ENCODE assay signal across 8 cellular contexts in the genomic region with DNA sequence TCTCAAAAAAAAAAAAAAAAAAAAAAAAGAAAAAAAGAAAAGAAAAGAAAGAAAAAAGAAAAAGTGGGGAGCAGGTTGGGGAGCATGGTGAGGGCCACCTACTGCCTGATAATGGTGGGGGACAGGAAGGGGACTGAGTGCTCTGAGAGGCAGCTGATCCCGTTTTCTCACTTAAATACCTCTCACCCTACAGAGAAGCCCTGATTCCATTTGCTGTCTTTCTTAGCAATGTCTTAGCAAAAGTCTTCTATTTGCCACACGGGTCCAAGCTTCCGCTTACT. TPM values are rescaled to one million over a fixed set of nuclear protein-coding genes. Genes with fewer than 3 reads are reported as not detected.
DNase-seq lines count a peak whose midpoint lies in the region; ATAC-seq and TF ChIP-seq lines count a peak whose summit lies in the region.

No MANE protein-coding gene starts in this region.

- no peak for TF ChIP-seq CTCF in H9 (conservative IDR thresholded peaks at IDR 0.05)
- no peak for TF ChIP-seq CTCF in right atrium auricular region (IDR thresholded peaks at IDR 0.05)

- no peaks in the 10 kb centered on the region for H3K9me3 Mint-ChIP-seq in H9
- H3K9me3 Mint-ChIP-seq in activated CD4-positive, alpha-beta memory T cell treated with anti-CD3 and anti-CD28 coated beads for 36 hours, result no peaks in the 10 kb centered on the region

- peak overlapping the region; percentile 58 for H3K4me2 ChIP-seq in H9 (ENCODE audit: insufficient read depth, insufficient read length, low read length)

- H4K91ac ChIP-seq in H9 (ENCODE audit: insufficient read length, low read depth, low read length), result no peak overlapping the region

- peaks cover 8 to 19% of the 10 kb centered on the region in 2 experiments for H3K4me1 Mint-ChIP-seq in H9
- H3K4me1 Mint-ChIP-seq in activated CD4-positive, alpha-beta memory T cell treated with anti-CD3 and anti-CD28 coated beads for 36 hours (ENCODE audit: low read depth), result peaks cover 34% of the 10 kb centered on the region

- H3K27ac ChIP-seq in H9 (ENCODE audit: insufficient read length, low read depth, low read length), result no peak overlapping the region
- H3K27ac ChIP-seq in right atrium auricular region, result peak overlapping the region; percentile 93 to 97
- H3K27ac ChIP-seq in skin epidermis, result peak overlapping the region in 20 of 21 experiments; percentile 72 to 98 (median 94)

- no peak overlapping the region for H2AK5ac ChIP-seq in H9 (ENCODE audit: insufficient read length, low read length)

- no peaks in the 10 kb centered on the region for H3K9me3 ChIP-seq in H9 (ENCODE audit: control insufficient read depth, low read depth, low read length)
- H3K9me3 ChIP-seq in right atrium auricular region, result no peaks in the 10 kb centered on the region

- H4K5ac ChIP-seq in H9 (ENCODE audit: insufficient read length, low read depth, low read length), result no peak overlapping the region

- no peaks in the 10 kb centered on the region for H3K27me3 ChIP-seq in H9 (ENCODE audit: insufficient read depth, low read length)
- H3K27me3 ChIP-seq in right atrium auricular region, result no peaks in the 10 kb centered on the region

- no CpG with 5 or more reads among the region's 3 CpGs for WGBS in H9 (ENCODE audit: extremely low coverage, insufficient read length, low lambda C conversion rate)

- no peak overlapping the region for H2BK120ac ChIP-seq in H9 (ENCODE audit: low read depth, low read length, poor library complexity, severe bottlenecking)

- H2BK12ac ChIP-seq in H9 (ENCODE audit: insufficient read length, low read depth, low read length), result no peak overlapping the region

- H3K27me3 Mint-ChIP-seq in H9 (ENCODE audit: low read depth), result peaks cover 8% of the 10 kb centered on the region
- H3K27me3 Mint-ChIP-seq in activated CD4-positive, alpha-beta memory T cell treated with anti-CD3 and anti-CD28 coated beads for 36 hours, result no peaks in the 10 kb centered on the region

- POLR2A ChIA-PET in activated CD4-positive, alpha-beta memory T cell treated with anti-CD3 and anti-CD28 coated beads for 36 hours (lab: Charles Lee), result interaction anchor here (1.0 to 1.3 kb wide), 3 partner anchors 11 to 42 kb away, joined by 3 to 6 read pairs (median 4); no protein-coding TSS in a partner anchor

- H3K4ac ChIP-seq in H9 (ENCODE audit: low read depth, low read length), result no peak overlapping the region

- H2BK15ac ChIP-seq in H9 (ENCODE audit: low read depth, low read length), result no peak overlapping the region

- H3K9ac ChIP-seq in H9 (ENCODE audit: extremely low read depth, insufficient read length, low read length), result no peak overlapping the region

- H3K79me2 ChIP-seq in H9 (ENCODE audit: insufficient read depth, low read length), result no peaks in the 10 kb centered on the region

- H3K27ac Mint-ChIP-seq in H9, result no peak overlapping the region
- H3K27ac Mint-ChIP-seq in activated CD4-positive, alpha-beta memory T cell treated with anti-CD3 and anti-CD28 coated beads for 36 hours, result peak overlapping the region; percentile 87

- no peak overlapping the region for H2BK5ac ChIP-seq in H9 (ENCODE audit: insufficient read length, low read length)

- no peaks in the 10 kb centered on the region for H3K36me3 Mint-ChIP-seq in H9 (ENCODE audit: insufficient read depth in 1 of 3, low read depth in 3 of 3)
- H3K36me3 Mint-ChIP-seq in activated CD4-positive, alpha-beta memory T cell treated with anti-CD3 and anti-CD28 coated beads for 36 hours, result no peaks in the 10 kb centered on the region

- H2BK20ac ChIP-seq in H9 (ENCODE audit: low read depth, low read length, poor library complexity, severe bottlenecking), result no peak overlapping the region

- H3T11ph ChIP-seq in H9 (ENCODE audit: low read length), result no peak overlapping the region

- H3K4me3 ChIP-seq in right atrium auricular region (peak overlapping the region in 1 of 2 donors; percentile 63), skin epidermis (peak overlapping the region; percentile 46 to 65 (median 53))

- H3K4me3 Mint-ChIP-seq in H9, result peak overlapping the region; percentile 85 to 88
- H3K4me3 Mint-ChIP-seq in activated CD4-positive, alpha-beta memory T cell treated with anti-CD3 and anti-CD28 coated beads for 36 hours, result peak overlapping the region; percentile 85

- DNase-seq in H9, result no peak
- no peak for DNase-seq in activated CD4-positive, alpha-beta memory T cell treated with anti-CD3 and anti-CD28 coated beads for 36 hours
- no peak for DNase-seq in right atrium auricular region (ENCODE audit: low spot score)
- DNase-seq in NCI-H128 (lab: John Stamatoyannopoulos, UW; ENCODE audit: unreplicated experiment), result no peak
- DNase-seq in EL, result no peak
- DNase-seq in AG08395 (ENCODE audit: low spot score), result no peak

- H3K23ac ChIP-seq in H9 (ENCODE audit: insufficient read length, low read depth, low read length), result no peak overlapping the region

- ATAC-seq in HG02938 (IDR thresholded peaks at IDR 0.05; ENCODE audit: unreplicated experiment), result no peak

- no peak overlapping the region for H4K8ac ChIP-seq in H9 (replicated peaks; ENCODE audit: insufficient read length, low read depth, low read length)

- no peak overlapping the region for H3K14ac ChIP-seq in H9 (ENCODE audit: insufficient read depth, low read length)

- no peaks in the 10 kb centered on the region for H4K20me1 ChIP-seq in H9 (ENCODE audit: control insufficient read depth, insufficient read depth, insufficient read length)

- H3K56ac ChIP-seq in H9 (ENCODE audit: insufficient read length, low read depth, low read length), result no peak overlapping the region

- H3K23me2 ChIP-seq in H9 (ENCODE audit: insufficient read length, low read depth, low read length, poor library complexity, severe bottlenecking), result peaks cover 4% of the 10 kb centered on the region

- no peaks in the 10 kb centered on the region for H3K4me1 ChIP-seq in H9 (ENCODE audit: insufficient read depth, low read length)
- peaks cover 0 to 49% of the 10 kb centered on the region in 2 donors for H3K4me1 ChIP-seq in right atrium auricular region

- no peak overlapping the region for H2AFZ ChIP-seq in H9 (ENCODE audit: low read length)

- H3K36me3 ChIP-seq in right atrium auricular region, result no peaks in the 10 kb centered on the region

- CTCF ChIA-PET in activated CD4-positive, alpha-beta memory T cell treated with anti-CD3 and anti-CD28 coated beads for 36 hours (lab: Charles Lee), result interaction anchor here (1.0 to 3.3 kb wide), 3 partner anchors 17 to 53 kb away, joined by 3 to 10 read pairs (median 4); no protein-coding TSS in a partner anchor

- intact Hi-C loops in activated CD4-positive, alpha-beta memory T cell treated with anti-CD3 and anti-CD28 coated beads for 36 hours (cut with micrococcal nuclease), result loop anchor here (5.0 kb wide), 1 partner anchor 37 kb away; no protein-coding TSS in a partner anchor

- H3K79me1 ChIP-seq in H9 (ENCODE audit: insufficient read depth, low read depth, low read length, poor library complexity, severe bottlenecking), result no peaks in the 10 kb centered on the region

- no peak overlapping the region for H3K18ac ChIP-seq in H9 (ENCODE audit: insufficient read length, low read depth, low read length)

RNA-seq across cellular contexts. Expression of a gene that starts 0.7 kb away (rescaled TPM):
- total RNA-seq in H9 (2021), result 7.6 and 7.9 TPM in 2 replicates
- total RNA-seq in activated CD4-positive, alpha-beta memory T cell treated with anti-CD3 and anti-CD28 coated beads for 36 hours, result 10 to 100 TPM in 1 of 2 experiments, 1 to 10 TPM in 1; 9.3 to 10.4 TPM
- total RNA-seq in right atrium auricular region, result 10 to 100 TPM; 35.0 to 41.0 TPM

RNA-seq across cellular contexts. Expression of a gene that starts 58.8 kb away (rescaled TPM):
- total RNA-seq in H9 (2021) (2.7 and 2.9 TPM in 2 replicates), right atrium auricular region (10 to 100 TPM; 20.1 to 20.8 TPM)
- 10 to 100 TPM; 11.0 to 12.5 TPM for total RNA-seq in activated CD4-positive, alpha-beta memory T cell treated with anti-CD3 and anti-CD28 coated beads for 36 hours
